In genomic region chr6:42095066-42095465, GRCh38 we compare ENCODE assay signal across 21 cellular contexts. TPM values are rescaled to one million over a fixed set of nuclear protein-coding genes. Genes with fewer than 3 reads are reported as not detected.
DNase-seq lines count a peak whose midpoint lies in the region; ATAC-seq and TF ChIP-seq lines count a peak whose summit lies in the region.
"Had no signal": no experiment of that assay in that cellular context is flagged by ENCODE, and none has a peak within 500 bp of the region (broad histone marks: within the 10 kb centered on the region; RNA-seq: fewer than 3 reads in every experiment).

No MANE protein-coding gene starts in this region.

- ATAC-seq in heart right ventricle, result no peak
- ATAC-seq: GM12878 had no signal

- intact Hi-C loops in thyroid gland (cut with DNase I) (no loop called here), heart right ventricle (cut with DNase I) (no loop called here)

- no peak overlapping the region for H3K4me3 ChIP-seq in epithelial cell of esophagus (ENCODE audit: low read length)
- no peak overlapping the region for H3K4me3 ChIP-seq in thyroid gland (replicated peaks in 1 of 3)
- no peak overlapping the region for H3K4me3 ChIP-seq in heart right ventricle
- H3K4me3 ChIP-seq: GM12878, HAP-1, PC-9 had no signal

- no peaks in the 10 kb centered on the region for H3K9me3 ChIP-seq in thyroid gland
- H3K9me3 ChIP-seq in heart right ventricle, result no peaks in the 10 kb centered on the region
- H3K9me3 ChIP-seq: BE2C, Caco-2, HAP-1, SK-N-SH had no signal

- DNase-seq in NCI-H748 (lab: John Stamatoyannopoulos, UW; ENCODE audit: unreplicated experiment) (peak; percentile 18), NCI-H748 treated with DMSO at 0.1 percent for 48 hours (lab: John Stamatoyannopoulos, UW) (no peak), NCI-H69 (lab: John Stamatoyannopoulos, UW) (peak; percentile 42), epithelial cell of esophagus (ENCODE audit: low read depth) (peak; percentile 40), thyroid gland (no peak), mesenteric fat pad (ENCODE audit: low spot score) (no peak), heart right ventricle (no peak)
- no peak for DNase-seq in stimulated activated CD4-positive, alpha-beta T cell treated with anti-CD3 and anti-CD28 coated beads, Interleukin-4, amount 100 ng/mL, for 4 hours
- DNase-seq: BE2C; Caco-2; CD4-positive, CD25-positive, alpha-beta regulatory T cell; NCI-H1105 treated with DMSO at 0.1 percent for 48 hours; NCI-H187 treated with DMSO at 0.1 percent for 48 hours; NCI-H345; NCI-H774; SK-N-SH had no signal

- TF ChIP-seq POLR2A in thyroid gland (IDR thresholded peaks at IDR 0.05), result no peak

- H3K27ac ChIP-seq in thyroid gland (peak overlapping the region; percentile 38 to 82 (median 60)), heart right ventricle (no peak overlapping the region)
- H3K27ac ChIP-seq: PC-9 had no signal

- H3K36me3 ChIP-seq in thyroid gland (no peaks in the 10 kb centered on the region), heart right ventricle (no peaks in the 10 kb centered on the region)
- H3K36me3 ChIP-seq: BE2C, HAP-1 had no signal

- H3K4me1 ChIP-seq in thyroid gland (peaks cover 77 to 89% of the 10 kb centered on the region in 2 donors), heart right ventricle (peaks cover 0 to 18% (median 8%) of the 10 kb centered on the region in 9 donors)
- H3K4me1 ChIP-seq: BE2C, Caco-2, HAP-1 had no signal

- no peak for TF ChIP-seq CTCF in epithelial cell of esophagus (IDR thresholded peaks at IDR 0.05; ENCODE audit: insufficient read depth, low read depth, low read length, missing control alignments)
- no peak for TF ChIP-seq CTCF in thyroid gland (IDR thresholded peaks at IDR 0.05)
- no peak for TF ChIP-seq CTCF in heart right ventricle (IDR thresholded peaks at IDR 0.05)

- H3K27me3 ChIP-seq in thyroid gland, result no peaks in the 10 kb centered on the region
- H3K27me3 ChIP-seq in heart right ventricle, result no peaks in the 10 kb centered on the region
- H3K27me3 ChIP-seq: BE2C had no signal

RNA-seq across cellular contexts. Expression of gene TAF8, which starts 44.7 kb away (rescaled TPM):
- 100 to 1,000 TPM in 1 of 4 donors, 10 to 100 TPM in 3; 52.0 to 131 (median 72.2) TPM for total RNA-seq in thyroid gland
- 36.8 TPM for total RNA-seq in mesenteric fat pad
- total RNA-seq in heart right ventricle, result 10 to 100 TPM; 21.0 to 38.1 (median 31.6) TPM
- polyA plus RNA-seq in heart right ventricle, result 10 to 100 TPM; 15.2 to 20.1 TPM

RNA-seq across cellular contexts. Expression of gene C6orf132, which starts 47.4 kb away (rescaled TPM):
- total RNA-seq in thyroid gland, result 10 to 100 TPM; 14.8 to 34.3 (median 30.6) TPM
- total RNA-seq in mesenteric fat pad, result 1.3 TPM
- 1 to 10 TPM in 9 of 10 donors, under 1 TPM in 1; 0.92 to 2.9 (median 2.1) TPM for total RNA-seq in heart right ventricle
- polyA plus RNA-seq in heart right ventricle, result 1 to 10 TPM in 1 of 2 donors, under 1 TPM in 1; 0.23 to 1.8 TPM
- total RNA-seq: A172; CD4-positive, CD25-positive, alpha-beta regulatory T cell; Daoy had no signal
- polyA plus RNA-seq: SK-N-SH had no signal

Comparison
In these comparisons a context has a peak if more than half of its experiments do, and no peak if none do; other contexts are left out.
1. DNase-seq: peak in NCI-H748 (single experiment), NCI-H69 (single experiment) and epithelial cell of esophagus (single experiment); none in NCI-H748 treated with DMSO at 0.1 percent for 48 hours (single experiment), thyroid gland (0 of 2), mesenteric fat pad (single experiment), heart right ventricle (0 of 2) and stimulated activated CD4-positive, alpha-beta T cell treated with anti-CD3 and anti-CD28 coated beads, Interleukin-4, amount 100 ng/mL, for 4 hours (0 of 2).
2. H3K27ac ChIP-seq: peak in thyroid gland (3 of 3); none in heart right ventricle (0 of 10).